11 cellular contexts compared by ENCODE assay signal in the genomic region with DNA sequence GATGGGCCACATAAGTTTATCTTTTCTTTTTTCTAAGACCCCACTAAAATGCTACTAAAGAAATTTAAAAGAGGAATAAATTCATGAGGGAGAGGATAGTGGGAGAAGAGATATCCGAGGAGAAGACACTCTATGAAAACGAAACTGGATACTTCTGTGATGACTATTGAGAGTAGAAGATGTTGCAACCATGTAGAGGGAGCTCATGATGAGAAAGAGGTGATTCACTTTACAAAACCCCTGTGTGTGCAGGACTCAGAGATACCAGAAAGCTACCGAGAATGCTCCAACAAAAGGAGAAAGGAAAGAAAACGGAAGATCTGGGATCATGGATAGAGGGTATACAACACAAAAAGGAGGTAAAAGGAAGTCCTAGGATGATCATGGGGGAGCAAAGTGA. TPM values are rescaled to one million over a fixed set of nuclear protein-coding genes. Genes with fewer than 3 reads are reported as not detected.
DNase-seq lines count a peak whose midpoint lies in the region; ATAC-seq and TF ChIP-seq lines count a peak whose summit lies in the region.
"Had no signal": no experiment of that assay in that cellular context is flagged by ENCODE, and none has a peak within 500 bp of the region (broad histone marks: within the 10 kb centered on the region; RNA-seq: fewer than 3 reads in every experiment).

No MANE protein-coding gene starts in this region.

- WGBS in SK-N-SH (ENCODE audit: low lambda C conversion rate): 9% methylated on average over 4 of the region's 4 CpGs
- WGBS in gastroesophageal sphincter (ENCODE audit: low coverage in 1 of 2), 2 donors: 66 to 77% methylated on average over 4 of the region's 4 CpGs

- POLR2A ChIA-PET in SK-N-SH (lab: Yijun Ruan, JAX): no interaction called here
- POLR2A ChIA-PET in CD8-positive, alpha-beta T cell (lab: Charles Lee): no interaction called here

- H3K4me3 Mint-ChIP-seq in HFFc6: peak overlapping the region; percentile 89
- no peak overlapping the region for H3K4me3 Mint-ChIP-seq in activated naive CD8-positive, alpha-beta T cell treated with anti-CD3 and anti-CD28 coated beads for 36 hours
- no peak overlapping the region for H3K4me3 Mint-ChIP-seq in CD8-positive, alpha-beta T cell
- H3K4me3 Mint-ChIP-seq: activated naive CD8-positive, alpha-beta T cell treated with anti-CD3 and anti-CD28 coated beads, Interleukin-2, amount 10 ng/mL, durations not matched to agents 7 days and 5 days had no signal

- no peaks in the 10 kb centered on the region for H3K79me2 ChIP-seq in ACC112 (ENCODE audit: control insufficient read depth, insufficient read depth, low read length, unreplicated experiment)
- no peaks in the 10 kb centered on the region for H3K79me2 ChIP-seq in SK-N-SH (ENCODE audit: insufficient read depth)

- H3K4me2 ChIP-seq in SK-N-SH: peak overlapping the region; percentile 78

- TF ChIP-seq CTCF in HFFc6 (IDR thresholded peaks at IDR 0.05): no peak
- TF ChIP-seq CTCF in SK-N-SH (IDR thresholded peaks at IDR 0.05): no peak
- TF ChIP-seq CTCF in gastroesophageal sphincter (IDR thresholded peaks at IDR 0.05): no peak
- no peak for TF ChIP-seq CTCF in CD8-positive, alpha-beta T cell (IDR thresholded peaks at IDR 0.05)

- H3K36me3 ChIP-seq in ACC112 (ENCODE audit: insufficient read depth, low read length) (no peaks in the 10 kb centered on the region), SK-N-SH (replicated peaks in 1 of 2; ENCODE audit: control insufficient read depth in 1 of 2, insufficient read depth in 2 of 2, low read length in 1 of 2) (no peaks in the 10 kb centered on the region), gastroesophageal sphincter (no peaks in the 10 kb centered on the region)
- H3K36me3 ChIP-seq in CD8-positive, alpha-beta T cell (ENCODE audit: insufficient read depth, low read length): no peaks in the 10 kb centered on the region
- H3K36me3 ChIP-seq: sigmoid colon had no signal

- H3K9me3 Mint-ChIP-seq in HFFc6: no peaks in the 10 kb centered on the region
- H3K9me3 Mint-ChIP-seq in activated naive CD8-positive, alpha-beta T cell treated with anti-CD3 and anti-CD28 coated beads for 36 hours: peaks cover 2% of the 10 kb centered on the region
- H3K9me3 Mint-ChIP-seq in CD8-positive, alpha-beta T cell: no peaks in the 10 kb centered on the region
- H3K9me3 Mint-ChIP-seq: activated naive CD8-positive, alpha-beta T cell treated with anti-CD3 and anti-CD28 coated beads, Interleukin-2, amount 10 ng/mL, durations not matched to agents 7 days and 5 days had no signal

- peak overlapping the region; percentile 78 for H3K9ac ChIP-seq in SK-N-SH

- H3K27ac ChIP-seq in ACC112 (ENCODE audit: low read depth, low read length) (peak overlapping the region; percentile 87), SK-N-SH (ENCODE audit: low read depth in 2 of 2, low read length in 1 of 2) (peak overlapping the region; percentile 55 to 86; a peak in 3 of 4 replicates), gastroesophageal sphincter (no peak overlapping the region)
- H3K27ac ChIP-seq in CD8-positive, alpha-beta T cell (ENCODE audit: low read depth, low read length): no peak overlapping the region
- H3K27ac ChIP-seq: sigmoid colon had no signal

- H3K9me3 ChIP-seq in SK-N-SH (no peaks in the 10 kb centered on the region), gastroesophageal sphincter (no peaks in the 10 kb centered on the region)
- no peaks in the 10 kb centered on the region for H3K9me3 ChIP-seq in CD8-positive, alpha-beta T cell (ENCODE audit: low read length)
- H3K9me3 ChIP-seq: sigmoid colon had no signal

- H4K20me1 ChIP-seq in SK-N-SH (ENCODE audit: insufficient read depth): no peaks in the 10 kb centered on the region

- H3K36me3 Mint-ChIP-seq in HFFc6 (ENCODE audit: low read depth): no peaks in the 10 kb centered on the region
- no peaks in the 10 kb centered on the region for H3K36me3 Mint-ChIP-seq in activated naive CD8-positive, alpha-beta T cell treated with anti-CD3 and anti-CD28 coated beads for 36 hours
- H3K36me3 Mint-ChIP-seq in CD8-positive, alpha-beta T cell: no peaks in the 10 kb centered on the region
- H3K36me3 Mint-ChIP-seq: activated naive CD8-positive, alpha-beta T cell treated with anti-CD3 and anti-CD28 coated beads, Interleukin-2, amount 10 ng/mL, durations not matched to agents 7 days and 5 days had no signal

- ATAC-seq in gastroesophageal sphincter: peak; percentile 63
- no peak for ATAC-seq in CD8-positive, alpha-beta T cell

- no peaks in the 10 kb centered on the region for H3K9me2 ChIP-seq in SK-N-SH

- no peak for TF ChIP-seq RAD21 in SK-N-SH (IDR thresholded peaks at IDR 0.05; ENCODE audit: low read length)

- no peaks in the 10 kb centered on the region for H3K27me3 ChIP-seq in ACC112 (ENCODE audit: insufficient read depth, low read length)
- no peaks in the 10 kb centered on the region for H3K27me3 ChIP-seq in SK-N-SH (ENCODE audit: insufficient read depth)
- H3K27me3 ChIP-seq in gastroesophageal sphincter: no peaks in the 10 kb centered on the region
- no peaks in the 10 kb centered on the region for H3K27me3 ChIP-seq in CD8-positive, alpha-beta T cell (ENCODE audit: insufficient read depth, low read length)
- H3K27me3 ChIP-seq: sigmoid colon had no signal

- TF ChIP-seq EP300 in SK-N-SH (IDR thresholded peaks at IDR 0.05; ENCODE audit: borderline replicate concordance in 1 of 2, low read depth in 1 of 2, low read length in 1 of 2): peak in 1 of 2 experiments; percentile 57; a peak in 1 of 4 replicates
- TF ChIP-seq EP300 in gastroesophageal sphincter (IDR thresholded peaks at IDR 0.05): no peak

- CTCF ChIA-PET in SK-N-SH (lab: Yijun Ruan, JAX): interaction anchor here (0.8 to 1.0 kb wide), 2 partner anchors 182 to 284 kb away, joined by 3 read pairs; no protein-coding TSS in a partner anchor
- CTCF ChIA-PET in CD8-positive, alpha-beta T cell (lab: Charles Lee): no interaction called here

- peaks cover 45% of the 10 kb centered on the region for H3K4me1 Mint-ChIP-seq in HFFc6 (ENCODE audit: low read depth)
- H3K4me1 Mint-ChIP-seq in activated naive CD8-positive, alpha-beta T cell treated with anti-CD3 and anti-CD28 coated beads for 36 hours: no peaks in the 10 kb centered on the region
- H3K4me1 Mint-ChIP-seq in CD8-positive, alpha-beta T cell (ENCODE audit: low read depth): no peaks in the 10 kb centered on the region
- H3K4me1 Mint-ChIP-seq: activated naive CD8-positive, alpha-beta T cell treated with anti-CD3 and anti-CD28 coated beads, Interleukin-2, amount 10 ng/mL, durations not matched to agents 7 days and 5 days had no signal

- H3K4me1 ChIP-seq in ACC112 (ENCODE audit: control insufficient read depth, insufficient read depth, low read length, unreplicated experiment) (peaks cover 11% of the 10 kb centered on the region), SK-N-SH (ENCODE audit: control insufficient read depth in 1 of 2, insufficient read depth in 2 of 2, low read depth in 1 of 2, low read length in 1 of 2) (no peaks in the 10 kb centered on the region), gastroesophageal sphincter (peaks cover 0 to 10% (median 0%) of the 10 kb centered on the region in 3 donors)
- no peaks in the 10 kb centered on the region for H3K4me1 ChIP-seq in CD8-positive, alpha-beta T cell (ENCODE audit: insufficient read depth, low read length)
- H3K4me1 ChIP-seq: sigmoid colon had no signal

- H3K27me3 Mint-ChIP-seq in HFFc6 (ENCODE audit: insufficient read depth): no peaks in the 10 kb centered on the region
- H3K27me3 Mint-ChIP-seq in activated naive CD8-positive, alpha-beta T cell treated with anti-CD3 and anti-CD28 coated beads for 36 hours: peaks cover 9% of the 10 kb centered on the region
- H3K27me3 Mint-ChIP-seq in CD8-positive, alpha-beta T cell (ENCODE audit: low read depth): no peaks in the 10 kb centered on the region

- intact Hi-C loops in CD8-positive, alpha-beta T cell (cut with DNase I, micrococcal nuclease): no loop called here

- H2AFZ ChIP-seq in ACC112 (ENCODE audit: low read length, unreplicated experiment) (peak overlapping the region; percentile 94), SK-N-SH (ENCODE audit: low read depth) (peak overlapping the region; percentile 98)

- peak overlapping the region; percentile 98 for H3K27ac Mint-ChIP-seq in HFFc6
- no peak overlapping the region for H3K27ac Mint-ChIP-seq in activated naive CD8-positive, alpha-beta T cell treated with anti-CD3 and anti-CD28 coated beads for 36 hours
- H3K27ac Mint-ChIP-seq in CD8-positive, alpha-beta T cell: no peak overlapping the region
- H3K27ac Mint-ChIP-seq: activated naive CD8-positive, alpha-beta T cell treated with anti-CD3 and anti-CD28 coated beads, Interleukin-2, amount 10 ng/mL, durations not matched to agents 7 days and 5 days had no signal

- TF ChIP-seq POLR2A in gastroesophageal sphincter (IDR thresholded peaks at IDR 0.05): no peak

- peak overlapping the region; percentile 68 for H3K4me3 ChIP-seq in ACC112 (ENCODE audit: low read depth, low read length)
- H3K4me3 ChIP-seq in SK-N-SH (ENCODE audit: low read depth in 2 of 2, low read length in 1 of 2): peak overlapping the region; percentile 16 to 51; a peak in 2 of 4 replicates
- no peak overlapping the region for H3K4me3 ChIP-seq in gastroesophageal sphincter
- H3K4me3 ChIP-seq in CD8-positive, alpha-beta T cell (ENCODE audit: low read depth, low read length): no peak overlapping the region
- H3K4me3 ChIP-seq: sigmoid colon had no signal

- peak; percentile 93 for DNase-seq in HFFc6
- DNase-seq in SK-N-SH: no peak
- DNase-seq in activated naive CD8-positive, alpha-beta T cell treated with anti-CD3 and anti-CD28 coated beads for 36 hours: no peak
- DNase-seq in CD8-positive, alpha-beta T cell: no peak
- no peak for DNase-seq in NCI-H1105 treated with DMSO at 0.1 percent for 48 hours (lab: John Stamatoyannopoulos, UW)
- DNase-seq in mucosa of gallbladder (ENCODE audit: low spot score): no peak
- DNase-seq: activated naive CD8-positive, alpha-beta T cell treated with anti-CD3 and anti-CD28 coated beads, Interleukin-2, amount 10 ng/mL, durations not matched to agents 7 days and 5 days; COR-L47; sigmoid colon had no signal

- H3F3A ChIP-seq in SK-N-SH (replicated peaks; ENCODE audit: insufficient read depth): peaks cover 12% of the 10 kb centered on the region

TF ChIP-seq in SK-N-SH, 30 proteins besides CTCF, POLR2A, EP300 and RAD21 (continues in another document):
- peak; percentile 87 for TF ChIP-seq FOSL2 (IDR thresholded peaks at IDR 0.05; ENCODE audit: borderline replicate concordance, low read depth)
- no peak for TF ChIP-seq YY1 (IDR thresholded peaks at IDR 0.05; ENCODE audit: low read depth)
- TF ChIP-seq ELF1 (IDR thresholded peaks at IDR 0.05): no peak
- peak; percentile 20; the same call in 1 of the 2 replicates for TF ChIP-seq NFIC (IDR thresholded peaks at IDR 0.05; ENCODE audit: borderline replicate concordance)

RNA-seq across cellular contexts. Expression of gene SLC38A11, which starts 34.9 kb away (rescaled TPM):
- 1 to 10 TPM; 2.1 to 3.0 (median 2.5) TPM for total RNA-seq in HFFc6 (2021; fragmentation: NEBNext Ultra II Directional; extraction: Animal tissue kit (Norgen Biotek cat#: 25700))
- not detected in 2 replicates for polyA plus RNA-seq in SK-N-SH (2012; rRNA removed)
- 0.01 and 0.05 TPM in 2 replicates for polyA plus RNA-seq in SK-N-SH (2012; cell fraction: cytosol; rRNA removed)
- polyA plus RNA-seq in SK-N-SH (2012; cell fraction: nucleus; rRNA removed): 0.05 TPM in 1 of 2 replicates, not detected in the other
- 10 to 100 TPM in 1 of 4 donors, 1 to 10 TPM in 2, under 1 TPM in 1; 0.49 to 11.7 (median 2.7) TPM for total RNA-seq in gastroesophageal sphincter
- total RNA-seq in activated naive CD8-positive, alpha-beta T cell treated with anti-CD3 and anti-CD28 coated beads for 36 hours: not detected
- total RNA-seq in CD8-positive, alpha-beta T cell: not detected
- 63.3 TPM for total RNA-seq in mucosa of gallbladder
- total RNA-seq: activated naive CD8-positive, alpha-beta T cell treated with anti-CD3 and anti-CD28 coated beads, Interleukin-2, amount 10 ng/mL, durations not matched to agents 7 days and 5 days had no signal

Comparison
In these comparisons a context has a peak if more than half of its experiments do, and no peak if none do; other contexts are left out.
1. H3K27ac ChIP-seq: peak in ACC112 (single experiment) and SK-N-SH (2 of 2); none in gastroesophageal sphincter (0 of 4) and CD8-positive, alpha-beta T cell (single experiment).
2. H3K4me3 ChIP-seq: peak in ACC112 (single experiment) and SK-N-SH (2 of 2); none in gastroesophageal sphincter (0 of 2) and CD8-positive, alpha-beta T cell (single experiment).